1 cellular context compared by ENCODE assay signal in genomic region chr13:42279080-42279479, GRCh38.
TF ChIP-seq lines count a peak whose summit lies in the region.

No MANE protein-coding gene starts in this region.

TF ChIP-seq in HEK293, 187 proteins besides CTCF, POLR2A, EP300 and RAD21 (continued from another document):
- no peak for TF ChIP-seq PRDM4 (tag by site-specific recombination; IDR thresholded peaks at IDR 0.05)
- no peak for TF ChIP-seq ZSCAN23 (tag by site-specific recombination; IDR thresholded peaks at IDR 0.05)
- TF ChIP-seq SCRT2 (tag by site-specific recombination; IDR thresholded peaks at IDR 0.05) = no peak
